17 cellular contexts compared by ENCODE assay signal in the genomic region with DNA sequence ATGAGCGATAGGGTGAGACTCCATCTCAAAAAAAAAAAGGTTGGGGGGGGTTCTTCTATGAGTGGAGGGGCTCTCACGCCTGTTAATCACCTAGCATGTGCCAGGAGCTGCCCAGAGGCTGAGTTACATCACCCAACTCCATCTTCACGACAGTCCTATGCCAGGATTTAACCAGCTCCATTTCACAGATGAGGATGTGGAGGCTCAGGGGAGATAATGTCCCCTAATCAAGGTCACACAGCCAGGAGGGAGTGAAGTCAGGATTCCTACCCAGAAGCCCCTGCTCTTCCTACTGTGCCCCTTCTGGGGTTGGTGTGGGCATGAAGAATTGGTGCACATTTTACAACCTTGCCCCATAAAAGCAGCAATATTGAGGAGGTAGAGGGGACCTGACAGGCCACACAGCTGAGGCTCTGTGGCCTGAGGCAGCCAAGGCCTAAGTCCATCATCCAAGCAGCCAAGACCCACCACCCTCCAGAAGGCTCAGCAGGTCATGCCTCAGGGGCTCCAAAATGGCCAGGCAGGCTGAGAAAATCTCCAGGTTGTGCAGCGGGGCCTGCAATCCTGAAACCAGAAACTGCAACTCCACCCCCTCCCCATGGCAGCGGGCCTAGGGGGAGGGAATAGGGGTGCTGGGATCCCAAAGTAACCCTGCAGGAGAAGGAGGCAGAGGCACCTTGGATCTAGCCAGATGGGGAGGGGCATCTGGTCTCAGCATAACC. TPM values are rescaled to one million over a fixed set of nuclear protein-coding genes. Genes with fewer than 3 reads are reported as not detected.
DNase-seq lines count a peak whose midpoint lies in the region; ATAC-seq, FAIRE-seq and TF ChIP-seq lines count a peak whose summit lies in the region.
"Had no signal": no experiment of that assay in that cellular context is flagged by ENCODE, and none has a peak within 500 bp of the region (broad histone marks: within the 10 kb centered on the region; RNA-seq: fewer than 3 reads in every experiment).

No MANE protein-coding gene starts in this region.

- H3K27me3 Mint-ChIP-seq in GM23338 (ENCODE audit: insufficient read depth, low read depth, poor library complexity): peaks cover 39% of the 10 kb centered on the region

- H2AFZ ChIP-seq in GM23338 (0 out of 2 replicates have a peak overlapping the region, but pooled peaks have one; percentile 52), neuronal stem cell (ENCODE audit: low read length) (peak overlapping the region; percentile 35)

- no peak overlapping the region for H2BK12ac ChIP-seq in neuronal stem cell (ENCODE audit: low read length)

- WGBS in A549 (ENCODE audit: missing lambda C conversion rate): 69% methylated on average over 5 of the region's 5 CpGs
- WGBS in neuronal stem cell (ENCODE audit: extremely low coverage in 2 of 2, insufficient read length in 2 of 2, insufficient replicate concordance in 1 of 2), 2 donors: no CpG with 5 or more reads among the region's 5 CpGs
- 73 to 78% (median 78%) methylated on average over 5 of the region's 5 CpGs for WGBS in psoas muscle, 3 donors

- peak overlapping the region; percentile 62 for H2BK15ac ChIP-seq in neuronal stem cell (ENCODE audit: low read length)

- no peaks in the 10 kb centered on the region for H3K79me1 ChIP-seq in neuronal stem cell (ENCODE audit: low read depth, low read length)

- 0 out of 2 replicates have a peak, but pooled peaks cover 5% of the 10 kb centered on the region for H3K9me2 ChIP-seq in GM23338 (ENCODE audit: insufficient read depth)

- POLR2A ChIA-PET in A549 (lab: Yijun Ruan, JAX): no interaction called here

- no peak for ATAC-seq in A549
- ATAC-seq in GM23338: no peak; the same call in 2 of the 3 replicates
- no peak for ATAC-seq in psoas muscle
- ATAC-seq: HCT116 had no signal

- H2BK5ac ChIP-seq in neuronal stem cell (ENCODE audit: low read length): no peak overlapping the region

- no peak overlapping the region for H3K23ac ChIP-seq in neuronal stem cell (ENCODE audit: low read depth, low read length, poor library complexity)

- peak overlapping the region; percentile 31 for H3K14ac ChIP-seq in neuronal stem cell (ENCODE audit: low read length)

- H3K9ac ChIP-seq in kidney (ENCODE audit: low read length in 2 of 2) (no peak overlapping the region), neuronal stem cell (ENCODE audit: low read depth, low read length, poor library complexity) (peak overlapping the region; percentile 30)

- H3K4me1 ChIP-seq in A549: peaks cover 22% of the 10 kb centered on the region
- H3K4me1 ChIP-seq in GM23338 (ENCODE audit: insufficient read depth): no peaks in the 10 kb centered on the region
- peaks cover 0 to 18% of the 10 kb centered on the region in 2 donors for H3K4me1 ChIP-seq in kidney (ENCODE audit: control insufficient read depth in 1 of 2, insufficient read depth in 1 of 2, low read depth in 1 of 2, low read length in 2 of 2)
- peaks cover 0 to 9% of the 10 kb centered on the region in 2 donors for H3K4me1 ChIP-seq in neuronal stem cell (ENCODE audit: control insufficient read depth in 2 of 2, insufficient read depth in 1 of 2, low read depth in 1 of 2, low read length in 2 of 2)
- peaks cover 4% of the 10 kb centered on the region for H3K4me1 ChIP-seq in psoas muscle
- H3K4me1 ChIP-seq: BE2C had no signal

- H3K4me2 ChIP-seq in A549 (no peak overlapping the region), GM23338 (no peak overlapping the region), neuronal stem cell (ENCODE audit: insufficient read depth, low read length, poor library complexity, severe bottlenecking) (no peak overlapping the region)

- TF ChIP-seq RAD21 in A549 (conservative IDR thresholded peaks at IDR 0.05 in 1 of 2, IDR thresholded peaks at IDR 0.05 in 1 of 2): no peak

- H3K4ac ChIP-seq in neuronal stem cell (ENCODE audit: low read length): peak overlapping the region; percentile 2

- no peak for TF ChIP-seq POLR2A in A549 (IDR thresholded peaks at IDR 0.05; ENCODE audit: low read length)

- peaks cover 2% of the 10 kb centered on the region for H3K4me1 Mint-ChIP-seq in GM23338

- CTCF ChIA-PET in A549 (lab: Yijun Ruan, JAX): interaction anchor here (1.2 to 22.4 kb wide), 5 partner anchors 8 to 63 kb away, joined by 3 to 657 read pairs (median 6); partner anchors contain the start of genes MPP2 and NAGS

- H4K91ac ChIP-seq in neuronal stem cell (ENCODE audit: low read depth, low read length, poor library complexity): no peak overlapping the region

- no peak for TF ChIP-seq EP300 in A549 (IDR thresholded peaks at IDR 0.05)

- no peaks in the 10 kb centered on the region for H3K9me3 ChIP-seq in A549
- H3K9me3 ChIP-seq in kidney (ENCODE audit: control insufficient read depth in 1 of 2, low read length in 2 of 2): no peaks in the 10 kb centered on the region
- no peaks in the 10 kb centered on the region for H3K9me3 ChIP-seq in neuronal stem cell (replicated peaks in 1 of 2; ENCODE audit: control insufficient read depth in 2 of 2, insufficient read depth in 1 of 2, low read depth in 1 of 2, low read length in 2 of 2)
- H3K9me3 ChIP-seq in psoas muscle: no peaks in the 10 kb centered on the region
- H3K9me3 ChIP-seq: BE2C had no signal

- no peak overlapping the region for H3K27ac ChIP-seq in A549
- H3K27ac ChIP-seq in GM23338 (ENCODE audit: low read depth): no peak overlapping the region
- no peak overlapping the region for H3K27ac ChIP-seq in kidney (ENCODE audit: low read depth in 2 of 2, low read length in 2 of 2)
- no peak overlapping the region for H3K27ac ChIP-seq in neuronal stem cell (replicated peaks; ENCODE audit: low read length)
- no peak overlapping the region for H3K27ac ChIP-seq in psoas muscle
- H3K27ac ChIP-seq: C4-2B, HL-60 had no signal

- H3K9me3 Mint-ChIP-seq in GM23338: no peaks in the 10 kb centered on the region
- H3K9me3 Mint-ChIP-seq: CD4-positive, alpha-beta memory T cell had no signal

- no peaks in the 10 kb centered on the region for H4K20me1 ChIP-seq in GM23338 (replicated peaks; ENCODE audit: insufficient read depth)

- H3K4me3 ChIP-seq in A549 (no peak overlapping the region), GM23338 (no peak overlapping the region), kidney (ENCODE audit: low read length in 2 of 2) (no peak overlapping the region), neuronal stem cell (ENCODE audit: low read length in 2 of 2) (no peak overlapping the region), psoas muscle (no peak overlapping the region)

- TF ChIP-seq CTCF in A549 (IDR thresholded peaks at IDR 0.05): no peak
- TF ChIP-seq CTCF in GM23338 (conservative IDR thresholded peaks at IDR 0.05; ENCODE audit: low read depth in 2 of 2): no peak
- no peak for TF ChIP-seq CTCF in kidney (IDR thresholded peaks at IDR 0.05; ENCODE audit: borderline replicate concordance, extremely low read depth, insufficient read depth)
- no peak for TF ChIP-seq CTCF in psoas muscle (IDR thresholded peaks at IDR 0.05)

- intact Hi-C loops in kidney (cut with DNase I): no loop called here
- intact Hi-C loops in psoas muscle (cut with DNase I): loop anchor here in 1 of 2 donors (5.0 kb wide), 1 partner anchor 48 kb away; no protein-coding TSS in a partner anchor

- H3K18ac ChIP-seq in neuronal stem cell (ENCODE audit: low read length): peak overlapping the region; percentile 68

- no peak overlapping the region for H3K4me3 Mint-ChIP-seq in GM23338
- H3K4me3 Mint-ChIP-seq: CD4-positive, alpha-beta memory T cell had no signal

- H2AK5ac ChIP-seq in neuronal stem cell (ENCODE audit: low read depth, low read length): peak overlapping the region; percentile 77

- no peak overlapping the region for H3K27ac Mint-ChIP-seq in GM23338
- H3K27ac Mint-ChIP-seq: CD4-positive, alpha-beta memory T cell had no signal

- DNase-seq in A549 (ENCODE audit: low read depth in 1 of 2, low spot score in 1 of 2): no peak
- DNase-seq in GM23338 (ENCODE audit: low spot score): no peak
- DNase-seq in kidney: peak; percentile 24
- no peak for DNase-seq in neuronal stem cell (ENCODE audit: low spot score)
- no peak for DNase-seq in hepatic stellate cell (ENCODE audit: low spot score)
- no peak for DNase-seq in OCI-M2 (lab: John Stamatoyannopoulos, UW; ENCODE audit: unreplicated experiment)
- DNase-seq in psoas muscle: no peak
- DNase-seq: BE2C; CD4-positive, alpha-beta memory T cell; DMS53 had no signal

- H3K36me3 Mint-ChIP-seq in GM23338 (ENCODE audit: low read depth): no peaks in the 10 kb centered on the region; the same call in 2 of the 3 replicates
- H3K36me3 Mint-ChIP-seq: CD4-positive, alpha-beta memory T cell had no signal

- FAIRE-seq in A549 (lab: Jason Lieb, UNC) (no peak), kidney (lab: Jason Lieb, UNC) (no peak)
- FAIRE-seq: D721Med, H54 had no signal

- no peak overlapping the region for H4K8ac ChIP-seq in neuronal stem cell (ENCODE audit: low read depth, low read length)

- no peak overlapping the region for H2BK120ac ChIP-seq in neuronal stem cell (ENCODE audit: low read depth, low read length)

- H3K36me3 ChIP-seq in GM23338 (ENCODE audit: insufficient read depth): no peaks in the 10 kb centered on the region
- no peaks in the 10 kb centered on the region for H3K36me3 ChIP-seq in kidney (ENCODE audit: control insufficient read depth in 1 of 2, insufficient read depth in 2 of 2, low read length in 2 of 2)
- no peaks in the 10 kb centered on the region for H3K36me3 ChIP-seq in neuronal stem cell (replicated peaks in 1 of 2; ENCODE audit: control insufficient read depth in 2 of 2, insufficient read depth in 2 of 2, low read length in 2 of 2)
- H3K36me3 ChIP-seq in psoas muscle (ENCODE audit: insufficient read depth in 1 of 2, low read depth in 1 of 2): no peaks in the 10 kb centered on the region
- H3K36me3 ChIP-seq: BE2C had no signal

- H3K79me2 ChIP-seq in GM23338 (replicated peaks; ENCODE audit: insufficient read depth): no peaks in the 10 kb centered on the region

- H3K27me3 ChIP-seq in GM23338 (ENCODE audit: insufficient read depth): peaks cover 36% of the 10 kb centered on the region
- peaks cover 0 to 38% (median 0%) of the 10 kb centered on the region in 3 experiments for H3K27me3 ChIP-seq in neuronal stem cell (ENCODE audit: control insufficient read depth in 3 of 3, insufficient read depth in 3 of 3, low read depth in 1 of 3, low read length in 3 of 3)
- peaks cover 0 to 18% (median 4%) of the 10 kb centered on the region in 3 donors for H3K27me3 ChIP-seq in psoas muscle (ENCODE audit: insufficient read depth in 3 of 3, low read length in 2 of 3)
- H3K27me3 ChIP-seq: BE2C had no signal

- H3F3A ChIP-seq in GM23338 (replicated peaks; ENCODE audit: low read depth): no peaks in the 10 kb centered on the region

RNA-seq across cellular contexts. Expression of gene PPY, which starts 6.9 kb away (rescaled TPM):
- polyA plus RNA-seq in A549 (2011; rRNA removed) (not detected in 2 replicates), A549 (2017; fragmentation: RNase III; extraction: RNeasy Plus Mini Kit Qiagen cat#74134 plus additional on column Dnase treatment) (not detected in 3 replicates), GM23338 (2016; fragmentation: Nextera tagmentation; extraction: Ambion mirVana) (0.94 TPM in 1 of 2 replicates, not detected in the other), kidney (ENCODE audit: insufficient read depth, low read depth, low replicate concordance) (not detected), psoas muscle (not detected)
- polyA plus RNA-seq in A549 (2012; cell fraction: cytosol; rRNA removed): 0.20 TPM in 1 of 2 replicates, not detected in the other
- polyA plus RNA-seq in A549 (2012; cell fraction: nucleus; rRNA removed): not detected in 2 replicates
- polyA minus RNA-seq in A549 (2011; rRNA and poly(A)+ RNA removed): not detected in 2 replicates
- not detected in 2 replicates for total RNA-seq in GM23338 (2014; rRNA removed; shearing (Covaris generic))
- total RNA-seq in kidney (not detected), psoas muscle (not detected)
- polyA plus RNA-seq in neuronal stem cell (2013, experiment 1 of 2): not detected
- polyA plus RNA-seq in neuronal stem cell (2013, experiment 2 of 2): not detected
- total RNA-seq: A172; CD4-positive, alpha-beta memory T cell had no signal
- polyA plus RNA-seq: AG04450; CD4-positive, alpha-beta memory T cell had no signal

RNA-seq across cellular contexts. Expression of gene PYY, which starts 18.4 kb away (rescaled TPM):
- polyA plus RNA-seq in A549 (2011; rRNA removed) (not detected in 2 replicates), A549 (2017; fragmentation: RNase III; extraction: RNeasy Plus Mini Kit Qiagen cat#74134 plus additional on column Dnase treatment) (not detected in 3 replicates), GM23338 (2016; fragmentation: Nextera tagmentation; extraction: Ambion mirVana) (6.6 and 8.5 TPM in 2 replicates), kidney (ENCODE audit: insufficient read depth, low read depth, low replicate concordance) (not detected), psoas muscle (not detected)
- not detected in 2 replicates for polyA plus RNA-seq in A549 (2012; cell fraction: cytosol; rRNA removed)
- polyA plus RNA-seq in A549 (2012; cell fraction: nucleus; rRNA removed): 0.07 TPM in 1 of 2 replicates, not detected in the other
- polyA minus RNA-seq in A549 (2011; rRNA and poly(A)+ RNA removed): not detected in 2 replicates
- total RNA-seq in GM23338 (2014; rRNA removed; shearing (Covaris generic)): 0.56 TPM in 1 of 2 replicates, not detected in the other
- total RNA-seq in kidney (not detected), psoas muscle (not detected)
- polyA plus RNA-seq in neuronal stem cell (2013, experiment 1 of 2): 0.70 TPM
- polyA plus RNA-seq in neuronal stem cell (2013, experiment 2 of 2): 0.65 TPM
- total RNA-seq: A172; CD4-positive, alpha-beta memory T cell had no signal
- polyA plus RNA-seq: AG04450; CD4-positive, alpha-beta memory T cell had no signal

RNA-seq across cellular contexts. Expression of gene MPP2, which starts 28.0 kb away (rescaled TPM):
- polyA plus RNA-seq in A549 (2011; rRNA removed): 3.8 and 4.1 TPM in 2 replicates
- 7.0 and 7.5 TPM in 2 replicates for polyA plus RNA-seq in A549 (2012; cell fraction: cytosol; rRNA removed)
- 8.6 and 10.5 TPM in 2 replicates for polyA plus RNA-seq in A549 (2012; cell fraction: nucleus; rRNA removed)
- 3.4 to 4.2 TPM (median 3.7 TPM) in 3 replicates for polyA plus RNA-seq in A549 (2017; fragmentation: RNase III; extraction: RNeasy Plus Mini Kit Qiagen cat#74134 plus additional on column Dnase treatment)
- polyA minus RNA-seq in A549 (2011; rRNA and poly(A)+ RNA removed): 7.3 and 7.4 TPM in 2 replicates
- total RNA-seq in GM23338 (2014; rRNA removed; shearing (Covaris generic)): 20.7 and 21.0 TPM in 2 replicates
- polyA plus RNA-seq in GM23338 (2016; fragmentation: Nextera tagmentation; extraction: Ambion mirVana): 7.2 and 7.8 TPM in 2 replicates
- 1.2 TPM for total RNA-seq in kidney
- 2.7 TPM for polyA plus RNA-seq in kidney (ENCODE audit: insufficient read depth, low read depth, low replicate concordance)
- 13.6 TPM for polyA plus RNA-seq in neuronal stem cell (2013, experiment 1 of 2)
- 14.1 TPM for polyA plus RNA-seq in neuronal stem cell (2013, experiment 2 of 2)
- total RNA-seq in psoas muscle: 1 to 10 TPM in 1 of 4 donors, under 1 TPM in 3; 0.42 to 1.6 (median 0.62) TPM
- under 1 TPM; 0.19 to 0.38 (median 0.21) TPM for polyA plus RNA-seq in psoas muscle
